ENCODE assay signal across 8 cellular contexts in the genomic region with DNA sequence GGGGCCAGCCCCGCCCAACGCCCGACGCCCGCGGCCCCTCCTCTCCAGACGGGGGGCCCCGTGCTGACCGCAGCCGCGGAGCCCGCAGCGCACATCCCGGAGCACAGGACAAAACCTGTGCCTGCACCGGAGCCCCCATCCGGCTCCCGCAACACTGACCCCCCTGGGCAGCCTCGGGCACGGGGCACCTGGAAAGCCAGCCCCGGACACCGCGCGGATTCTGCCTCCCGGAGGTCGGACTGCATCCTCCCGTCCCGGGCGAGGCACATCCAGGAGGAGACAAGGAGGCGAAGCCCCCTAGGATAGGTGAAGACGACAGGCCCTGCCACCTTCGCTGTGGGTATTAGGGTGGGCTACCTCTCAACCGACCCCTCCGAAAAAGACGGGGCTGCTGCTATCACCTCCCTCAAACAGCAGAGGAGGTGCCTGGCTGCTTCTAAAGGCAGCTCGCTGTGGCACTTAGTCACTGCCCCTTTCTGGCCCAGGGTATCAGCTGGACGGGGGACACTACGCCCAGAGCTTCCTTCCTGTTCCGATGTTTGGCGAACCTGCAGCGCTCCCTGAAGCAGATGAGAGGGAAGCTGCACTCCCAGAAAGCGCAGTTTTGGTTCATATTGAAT. TPM values are rescaled to one million over a fixed set of nuclear protein-coding genes. Genes with fewer than 3 reads are reported as not detected.
A peak's percentile ranks its signal among the peaks of the same experiment; 100 is the strongest.
DNase-seq lines count a peak whose midpoint lies in the region; ATAC-seq, FAIRE-seq and TF ChIP-seq lines count a peak whose summit lies in the region.

No MANE protein-coding gene starts in this region.

- peak; percentile 14 for ATAC-seq in GM19324 (IDR thresholded peaks at IDR 0.05; ENCODE audit: low FRiP score, unreplicated experiment)
- peak; percentile 37 for ATAC-seq in naive thymus-derived CD4-positive, alpha-beta T cell

- BruUV-seq in endothelial cell of umbilical vein (replicated peaks; lab: Mats Ljungman, UMichigan), result TSS peak; percentile 83

- H3K27me3 ChIP-seq in HUES48 (ENCODE audit: control insufficient read depth, insufficient read depth, low read length) (no peaks in the 10 kb centered on the region), endothelial cell of umbilical vein (ENCODE audit: control insufficient read depth in 2 of 2, insufficient read depth in 2 of 2, low read length in 2 of 2) (no peaks in the 10 kb centered on the region)
- no peaks in the 10 kb centered on the region for H3K27me3 ChIP-seq in naive thymus-derived CD4-positive, alpha-beta T cell (ENCODE audit: control insufficient read depth in 2 of 2, insufficient read depth in 2 of 2, low read length in 2 of 2)

- H3K27me3 Mint-ChIP-seq in T-helper 2 cell treated with Interferon-gamma antibody and Interleukin-4, amounts not matched to agents 5 μg/mL and 100 μg/mL, for 36 hours (ENCODE audit: low read depth), result no peaks in the 10 kb centered on the region
- H3K27me3 Mint-ChIP-seq in naive thymus-derived CD4-positive, alpha-beta T cell, result no peaks in the 10 kb centered on the region

- no peaks in the 10 kb centered on the region for H3K9me1 ChIP-seq in endothelial cell of umbilical vein (replicated peaks; ENCODE audit: control insufficient read depth, extremely low read depth, insufficient read depth, low read length)

- peaks cover 30% of the 10 kb centered on the region for H3K4me1 ChIP-seq in HUES48 (ENCODE audit: control insufficient read depth, insufficient read depth, low read length)
- H3K4me1 ChIP-seq in endothelial cell of umbilical vein (ENCODE audit: control insufficient read depth, extremely low read depth, insufficient read depth, low read length), result peaks cover 56% of the 10 kb centered on the region
- peaks cover 17 to 19% of the 10 kb centered on the region in 2 donors for H3K4me1 ChIP-seq in naive thymus-derived CD4-positive, alpha-beta T cell (ENCODE audit: control insufficient read depth in 2 of 2, insufficient read depth in 2 of 2, low read length in 2 of 2)

- intact Hi-C loops in endothelial cell of umbilical vein (cut with micrococcal nuclease), result loop anchor here (1.0 to 5.0 kb wide), 12 partner anchors 110 to 620 kb away; no protein-coding TSS in a partner anchor
- intact Hi-C loops in naive thymus-derived CD4-positive, alpha-beta T cell (cut with micrococcal nuclease), result loop anchor here (1.0 to 10.0 kb wide), 8 partner anchors 11 to 856 kb away; a partner anchor contains a TSS

- peak; percentile 28 for FAIRE-seq in endothelial cell of umbilical vein (lab: Jason Lieb, UNC)

- no peaks in the 10 kb centered on the region for H3K9me3 Mint-ChIP-seq in T-helper 2 cell treated with Interferon-gamma antibody and Interleukin-4, amounts not matched to agents 5 μg/mL and 100 μg/mL, for 36 hours
- H3K9me3 Mint-ChIP-seq in naive thymus-derived CD4-positive, alpha-beta T cell, result no peaks in the 10 kb centered on the region

- H3K9me3 ChIP-seq in HUES48 (ENCODE audit: control insufficient read depth, insufficient read depth, low read length) (no peaks in the 10 kb centered on the region), endothelial cell of umbilical vein (replicated peaks; ENCODE audit: control insufficient read depth, insufficient read depth, low read length) (no peaks in the 10 kb centered on the region)
- no peaks in the 10 kb centered on the region for H3K9me3 ChIP-seq in naive thymus-derived CD4-positive, alpha-beta T cell (ENCODE audit: control insufficient read depth in 2 of 3, low read length in 3 of 3)

- peaks cover 29% of the 10 kb centered on the region for H3K4me1 Mint-ChIP-seq in T-helper 2 cell treated with Interferon-gamma antibody and Interleukin-4, amounts not matched to agents 5 μg/mL and 100 μg/mL, for 36 hours (ENCODE audit: low read depth)
- H3K4me1 Mint-ChIP-seq in naive thymus-derived CD4-positive, alpha-beta T cell, result peaks cover 17 to 24% (median 19%) of the 10 kb centered on the region in 7 donors

- POLR2A ChIA-PET in endothelial cell of umbilical vein (lab: Charles Lee), result interaction anchor here (0.7 to 1.2 kb wide), 4 partner anchors 10 to 575 kb away, joined by 3 read pairs; a partner anchor contains a TSS
- POLR2A ChIA-PET in naive thymus-derived CD4-positive, alpha-beta T cell (lab: Charles Lee), result interaction anchor here (0.7 to 2.8 kb wide), 4 partner anchors 9 to 589 kb away, joined by 3 to 12 read pairs (median 8); a partner anchor contains a TSS

- H3K36me3 ChIP-seq in HUES48 (ENCODE audit: control insufficient read depth, insufficient read depth, low read length) (peaks cover under 1% of the 10 kb centered on the region; the same call in 1 of the 2 replicates), endothelial cell of umbilical vein (ENCODE audit: control insufficient read depth in 2 of 2, extremely low read depth in 1 of 2, insufficient read depth in 2 of 2, low read length in 2 of 2) (peaks cover 0 to under 1% of the 10 kb centered on the region in 2 experiments)
- no peaks in the 10 kb centered on the region for H3K36me3 ChIP-seq in naive thymus-derived CD4-positive, alpha-beta T cell (ENCODE audit: control insufficient read depth in 2 of 3, insufficient read depth in 3 of 3, low read length in 3 of 3)

- H3K9ac ChIP-seq in HUES48 (ENCODE audit: low read depth, low read length), result peak overlapping the region; percentile 43; the same call in 1 of the 2 replicates
- H3K9ac ChIP-seq in endothelial cell of umbilical vein (replicated peaks; ENCODE audit: extremely low read depth, insufficient read depth, low read length), result peak overlapping the region; percentile 96

- peak; percentile 17 for DNase-seq in T-helper 2 cell treated with Interferon-gamma antibody and Interleukin-4, amounts not matched to agents 5 μg/mL and 100 μg/mL, for 36 hours (ENCODE audit: low spot score)
- peak; percentile 53 for DNase-seq in endothelial cell of umbilical vein (ENCODE audit: low read depth, low spot score)
- peak in 3 of 9 donors; percentile 15 to 35 (median 21) for DNase-seq in naive thymus-derived CD4-positive, alpha-beta T cell
- no peak for DNase-seq in HCEC 1CT
- DNase-seq in NCI-H128 (lab: John Stamatoyannopoulos, UW; ENCODE audit: unreplicated experiment), result no peak

- peak overlapping the region; percentile 86 for H3K27ac ChIP-seq in C4-2B
- peak overlapping the region; percentile 68 for H3K27ac ChIP-seq in HUES48 (ENCODE audit: low read depth, low read length)
- H3K27ac ChIP-seq in endothelial cell of umbilical vein (ENCODE audit: insufficient read depth, low read depth, low read length), result peak overlapping the region; percentile 97
- peak overlapping the region; percentile 68 for H3K27ac ChIP-seq in naive thymus-derived CD4-positive, alpha-beta T cell (ENCODE audit: low read depth, low read length)

- TF ChIP-seq CTCF in C4-2B (conservative IDR thresholded peaks at IDR 0.05) (no peak; the same call in none of the 2 replicates), endothelial cell of umbilical vein (IDR thresholded peaks at IDR 0.05; ENCODE audit: extremely low read depth in 1 of 2, insufficient read depth in 1 of 2, low read depth in 1 of 2, low read length in 2 of 2) (no peak)

- peak; percentile 42 for TF ChIP-seq POLR2A in endothelial cell of umbilical vein (IDR thresholded peaks at IDR 0.05; ENCODE audit: low read depth, low read length)

- peak overlapping the region; percentile 52 for H2AFZ ChIP-seq in endothelial cell of umbilical vein (ENCODE audit: low read depth, low read length)

- CTCF ChIA-PET in endothelial cell of umbilical vein (lab: Charles Lee), result interaction anchor here (0.7 to 3.9 kb wide), 9 partner anchors 10 to 589 kb away, joined by 3 to 46 read pairs (median 5); a partner anchor contains a TSS
- CTCF ChIA-PET in naive thymus-derived CD4-positive, alpha-beta T cell (lab: Charles Lee), result interaction anchor here (0.7 to 3.8 kb wide), 6 partner anchors 8 to 589 kb away, joined by 3 to 34 read pairs (median 3); a partner anchor contains a TSS

- peak overlapping the region; percentile 79 for H3K4me3 ChIP-seq in HUES48 (ENCODE audit: low read depth, low read length)
- H3K4me3 ChIP-seq in endothelial cell of umbilical vein (replicated peaks in 1 of 3; ENCODE audit: insufficient read depth in 1 of 3, low read depth in 1 of 3, low read length in 3 of 3), result peak overlapping the region; percentile 62 to 77 (median 70)
- peak overlapping the region; percentile 91 for H3K4me3 ChIP-seq in naive thymus-derived CD4-positive, alpha-beta T cell (ENCODE audit: low read length)

- H3K4me3 Mint-ChIP-seq in T-helper 2 cell treated with Interferon-gamma antibody and Interleukin-4, amounts not matched to agents 5 μg/mL and 100 μg/mL, for 36 hours, result peak overlapping the region; percentile 87
- peak overlapping the region; percentile 79 to 89 (median 84) for H3K4me3 Mint-ChIP-seq in naive thymus-derived CD4-positive, alpha-beta T cell

- dilution Hi-C loops in endothelial cell of umbilical vein (cut with MboI; ENCODE audit: extremely low pct_ligation_motif_present, low sequenced_read_pairs), result no loop called here

- H4K20me1 ChIP-seq in endothelial cell of umbilical vein (replicated peaks; ENCODE audit: control insufficient read depth, extremely low read depth, insufficient read depth, low read length), result no peaks in the 10 kb centered on the region

- H3K27ac Mint-ChIP-seq in T-helper 2 cell treated with Interferon-gamma antibody and Interleukin-4, amounts not matched to agents 5 μg/mL and 100 μg/mL, for 36 hours, result peak overlapping the region; percentile 52
- H3K27ac Mint-ChIP-seq in naive thymus-derived CD4-positive, alpha-beta T cell, result peak overlapping the region in 8 of 9 donors; percentile 40 to 87 (median 68)

- peaks cover 66% of the 10 kb centered on the region for H3K79me2 ChIP-seq in endothelial cell of umbilical vein (ENCODE audit: control insufficient read depth, insufficient read depth, low read length)

- H3K4me2 ChIP-seq in endothelial cell of umbilical vein (ENCODE audit: insufficient read depth, low read length), result peak overlapping the region; percentile 81

- H3K36me3 Mint-ChIP-seq in T-helper 2 cell treated with Interferon-gamma antibody and Interleukin-4, amounts not matched to agents 5 μg/mL and 100 μg/mL, for 36 hours (ENCODE audit: low read depth), result peaks cover 6% of the 10 kb centered on the region
- peaks cover 0 to 3% (median 0%) of the 10 kb centered on the region in 5 donors for H3K36me3 Mint-ChIP-seq in naive thymus-derived CD4-positive, alpha-beta T cell

TF ChIP-seq in endothelial cell of umbilical vein, 7 proteins besides CTCF, POLR2A, EP300 and RAD21 (continues in another document):
- TF ChIP-seq GATA2 (IDR thresholded peaks at IDR 0.05; ENCODE audit: insufficient read depth, insufficient read length, low read depth, low read length), result no peak

RNA-seq across cellular contexts. Expression of a gene that starts 10.6 kb away (rescaled TPM):
- total RNA-seq in endothelial cell of umbilical vein, result 58.6 and 78.1 TPM in 2 replicates
- polyA plus RNA-seq in endothelial cell of umbilical vein, result 54.4 and 60.4 TPM in 2 replicates
- 60.0 and 66.8 TPM in 2 replicates for polyA plus RNA-seq in endothelial cell of umbilical vein (2011; cell fraction: cytosol; rRNA removed)
- 67.9 and 73.2 TPM in 2 replicates for polyA plus RNA-seq in endothelial cell of umbilical vein (2011; cell fraction: nucleus; rRNA removed)
- polyA plus RNA-seq in endothelial cell of umbilical vein (2012), result 30.5 and 45.2 TPM in 2 replicates
- 50.5 and 51.7 TPM in 2 replicates for polyA minus RNA-seq in endothelial cell of umbilical vein
- polyA minus RNA-seq in endothelial cell of umbilical vein (2011; cell fraction: cytosol; rRNA and poly(A)+ RNA removed), result 21.5 TPM
- 33.1 and 41.5 TPM in 2 replicates for polyA minus RNA-seq in endothelial cell of umbilical vein (2011; cell fraction: nucleus; rRNA and poly(A)+ RNA removed)
- 10 to 100 TPM in 1 of 5 experiments, 1 to 10 TPM in 4; 4.1 to 11.7 (median 9.1) TPM for total RNA-seq in naive thymus-derived CD4-positive, alpha-beta T cell
- polyA plus RNA-seq in naive thymus-derived CD4-positive, alpha-beta T cell, result 1 to 10 TPM; 4.5 to 7.2 TPM

Comparison
In these comparisons a context has a peak if more than half of its experiments do, and no peak if none do; other contexts are left out.
1. DNase-seq: peak in T-helper 2 cell treated with Interferon-gamma antibody and Interleukin-4, amounts not matched to agents 5 μg/mL and 100 μg/mL, for 36 hours (single experiment) and endothelial cell of umbilical vein (single experiment); none in HCEC 1CT (single experiment) and NCI-H128 (single experiment).
2. Peak in every context shown above with its lines, with median percentiles within 50 percentile points of each other: H3K27ac ChIP-seq and H3K4me3 ChIP-seq.